Comparison of ENCODE assay signal across 8 cellular contexts in the genomic region with DNA sequence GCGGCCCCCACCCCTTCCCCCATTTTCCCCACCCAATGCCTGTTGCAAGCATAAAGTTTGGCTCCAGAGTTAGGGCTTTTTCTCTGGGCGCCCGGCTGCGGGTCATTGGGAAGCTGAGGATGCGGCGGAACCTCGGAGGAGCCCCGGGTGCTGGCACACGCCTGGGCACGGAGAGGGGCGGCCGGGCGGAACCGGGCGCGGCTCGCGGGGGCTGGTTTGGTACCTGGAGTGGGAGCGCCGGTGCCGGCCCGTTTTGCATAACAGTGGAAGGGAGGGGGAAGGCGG. TPM values are rescaled to one million over a fixed set of nuclear protein-coding genes. Genes with fewer than 3 reads are reported as not detected.
A peak's percentile ranks its signal among the peaks of the same experiment; 100 is the strongest.
DNase-seq lines count a peak whose midpoint lies in the region; TF ChIP-seq lines count a peak whose summit lies in the region.

No MANE protein-coding gene starts in this region.

- no peak for TF ChIP-seq EP300 in SK-N-SH (IDR thresholded peaks at IDR 0.05; ENCODE audit: borderline replicate concordance in 1 of 2, low read depth in 1 of 2, low read length in 1 of 2)

- CTCF ChIA-PET in SK-N-SH (lab: Yijun Ruan, JAX), result interaction anchor here (0.7 to 1.3 kb wide), 5 partner anchors 43 to 103 kb away, joined by 3 to 5 read pairs (median 3); no protein-coding TSS in a partner anchor

- TF ChIP-seq CTCF in SK-N-SH (IDR thresholded peaks at IDR 0.05), result no peak
- no peak for TF ChIP-seq CTCF in foreskin fibroblast (IDR thresholded peaks at IDR 0.05; ENCODE audit: low read depth, low read length)

- H3K27me3 ChIP-seq in SK-N-SH (ENCODE audit: insufficient read depth) (peaks cover 15% of the 10 kb centered on the region; the same call in 1 of the 2 replicates), skeletal muscle satellite cell (ENCODE audit: control insufficient read depth, insufficient read depth, low read length) (peaks cover 48% of the 10 kb centered on the region)

- H3K9ac ChIP-seq in SK-N-SH (no peak overlapping the region), skeletal muscle satellite cell (ENCODE audit: low read depth, low read length) (peak overlapping the region; percentile 46)

- no peak overlapping the region for H3K27ac ChIP-seq in SK-N-SH (ENCODE audit: low read depth in 2 of 2, low read length in 1 of 2)

- POLR2A ChIA-PET in SK-N-SH (lab: Yijun Ruan, JAX), result no interaction called here

- H4K20me1 ChIP-seq in SK-N-SH (ENCODE audit: insufficient read depth), result no peaks in the 10 kb centered on the region

- H3K79me2 ChIP-seq in SK-N-SH (ENCODE audit: insufficient read depth), result no peaks in the 10 kb centered on the region

- no peaks in the 10 kb centered on the region for H3K9me2 ChIP-seq in SK-N-SH

- DNase-seq in NCI-H82 (lab: John Stamatoyannopoulos, UW) (peak; percentile 68), NCI-H82 treated with DMSO at 0.1 percent for 48 hours (lab: John Stamatoyannopoulos, UW; ENCODE audit: unreplicated experiment) (no peak), SK-N-SH (no peak), foreskin fibroblast (no peak), NCI-H146 (lab: John Stamatoyannopoulos, UW) (no peak), NCI-H510A treated with DMSO at 0.1 percent for 48 hours (lab: John Stamatoyannopoulos, UW) (no peak), NOMO-1 (lab: John Stamatoyannopoulos, UW; ENCODE audit: unreplicated experiment in 2 of 2) (no peak)

- no peak for TF ChIP-seq RAD21 in SK-N-SH (IDR thresholded peaks at IDR 0.05; ENCODE audit: low read length)

- H2AFZ ChIP-seq in SK-N-SH (ENCODE audit: low read depth), result peak overlapping the region; percentile 94

- WGBS in SK-N-SH (ENCODE audit: low lambda C conversion rate), result 0% methylated on average over 2 of the region's 23 CpGs

- H3F3A ChIP-seq in SK-N-SH (replicated peaks; ENCODE audit: insufficient read depth), result no peaks in the 10 kb centered on the region

- H3K4me1 ChIP-seq in SK-N-SH (ENCODE audit: control insufficient read depth in 1 of 2, insufficient read depth in 2 of 2, low read depth in 1 of 2, low read length in 1 of 2), result peaks cover 0 to 4% of the 10 kb centered on the region in 2 experiments; a peak in 1 of 4 replicates
- peaks cover 5% of the 10 kb centered on the region for H3K4me1 ChIP-seq in skeletal muscle satellite cell (ENCODE audit: control insufficient read depth, insufficient read depth, low read length)

- H3K9me3 ChIP-seq in SK-N-SH, result no peaks in the 10 kb centered on the region
- H3K9me3 ChIP-seq in skeletal muscle satellite cell (replicated peaks; ENCODE audit: low read length), result no peaks in the 10 kb centered on the region

- H3K4me2 ChIP-seq in SK-N-SH (peak overlapping the region; percentile 99), skeletal muscle satellite cell (ENCODE audit: low read length) (peak overlapping the region; percentile 100)

- H3K4me3 ChIP-seq in SK-N-SH (ENCODE audit: low read depth in 2 of 2, low read length in 1 of 2) (peak overlapping the region; percentile 71 to 81), foreskin fibroblast (ENCODE audit: low read depth in 1 of 2, low read length in 2 of 2) (peak overlapping the region; percentile 68 to 72), skeletal muscle satellite cell (ENCODE audit: low read length) (peak overlapping the region; percentile 88)

- H3K36me3 ChIP-seq in SK-N-SH (replicated peaks in 1 of 2; ENCODE audit: control insufficient read depth in 1 of 2, insufficient read depth in 2 of 2, low read length in 1 of 2), result no peaks in the 10 kb centered on the region
- no peaks in the 10 kb centered on the region for H3K36me3 ChIP-seq in skeletal muscle satellite cell (ENCODE audit: insufficient read depth, low read length)

TF ChIP-seq in SK-N-SH, 30 proteins besides CTCF, POLR2A, EP300 and RAD21:
- TF ChIP-seq RXRA (IDR thresholded peaks at IDR 0.05; ENCODE audit: borderline replicate concordance, low read depth), result no peak
- no peak for TF ChIP-seq MAX (IDR thresholded peaks at IDR 0.05; ENCODE audit: low read depth)
- no peak for TF ChIP-seq ELF1 (IDR thresholded peaks at IDR 0.05)
- TF ChIP-seq NFIC (IDR thresholded peaks at IDR 0.05; ENCODE audit: borderline replicate concordance), result no peak
- TF ChIP-seq EZH2phosphoT487 (IDR thresholded peaks at IDR 0.05; ENCODE audit: borderline replicate concordance, low read depth), result no peak
- TF ChIP-seq USF2 (IDR thresholded peaks at IDR 0.05; ENCODE audit: borderline replicate concordance, low read depth, low read length), result no peak
- no peak for TF ChIP-seq TAF1 (IDR thresholded peaks at IDR 0.05; ENCODE audit: borderline replicate concordance, low read depth, low read length)
- no peak for TF ChIP-seq CHD2 (IDR thresholded peaks at IDR 0.05; ENCODE audit: low read length, partially characterized antibody)
- no peak for TF ChIP-seq RCOR1 (IDR thresholded peaks at IDR 0.05; ENCODE audit: low read length)
- TF ChIP-seq RFX5 (IDR thresholded peaks at IDR 0.05; ENCODE audit: low read length), result no peak
- TF ChIP-seq YY1 (IDR thresholded peaks at IDR 0.05; ENCODE audit: low read depth), result no peak
- no peak for TF ChIP-seq MEF2A (IDR thresholded peaks at IDR 0.05; ENCODE audit: borderline replicate concordance, low read depth)

RNA-seq across cellular contexts. Expression of gene PPARGC1B, which starts 1.2 kb away (rescaled TPM):
- polyA plus RNA-seq in SK-N-SH (2012; rRNA removed), result 0.21 and 0.25 TPM in 2 replicates
- 0.14 and 0.20 TPM in 2 replicates for polyA plus RNA-seq in SK-N-SH (2012; cell fraction: cytosol; rRNA removed)
- polyA plus RNA-seq in SK-N-SH (2012; cell fraction: nucleus; rRNA removed), result 0.69 and 0.93 TPM in 2 replicates
- 1.7 and 3.5 TPM in 2 replicates for total RNA-seq in skeletal muscle satellite cell (2012; rRNA removed)
